In genomic region chr7:22782616-22783232, GRCh38 we compare ENCODE assay signal across 8 cellular contexts. TPM values are rescaled to one million over a fixed set of nuclear protein-coding genes. Genes with fewer than 3 reads are reported as not detected.
DNase-seq lines count a peak whose midpoint lies in the region; ATAC-seq and TF ChIP-seq lines count a peak whose summit lies in the region.

No MANE protein-coding gene starts in this region.

- H3K27ac ChIP-seq in ascending aorta = no peak overlapping the region

- DNase-seq in DMS53 (lab: John Stamatoyannopoulos, UW) = peak; percentile 95
- DNase-seq in LHCN-M2 (ENCODE audit: low read depth) = peak; percentile 69
- DNase-seq in T-helper 2 cell = peak in 4 of 5 experiments; percentile 4 to 65 (median 55)
- DNase-seq in ascending aorta (ENCODE audit: low spot score in 2 of 2) = peak in 1 of 2 donors; percentile 74
- DNase-seq in iPS-NIHi11 (ENCODE audit: low spot score) = peak; percentile 80
- peak; percentile 85 for DNase-seq in stimulated activated CD4-positive, alpha-beta T cell treated with anti-CD3 and anti-CD28 coated beads, Interleukin-2, amount 100 ng/mL, for 24 hours

- H3K27me3 ChIP-seq in ascending aorta = no peaks in the 10 kb centered on the region

- intact Hi-C loops in ascending aorta (cut with DNase I) = loop anchor here (2.0 kb wide), 1 partner anchor 222 kb away; no protein-coding TSS in a partner anchor

- H3K9me3 ChIP-seq in ascending aorta = no peaks in the 10 kb centered on the region

- peak; percentile 41 to 66 (median 55) for TF ChIP-seq CTCF in ascending aorta (IDR thresholded peaks at IDR 0.05)

- ATAC-seq in GM21381 (IDR thresholded peaks at IDR 0.05; ENCODE audit: unreplicated experiment) = peak; percentile 68
- ATAC-seq in HG02610 (IDR thresholded peaks at IDR 0.05; ENCODE audit: unreplicated experiment) = no peak

- H3K4me1 ChIP-seq in ascending aorta = no peaks in the 10 kb centered on the region

- no peaks in the 10 kb centered on the region for H3K36me3 ChIP-seq in ascending aorta

- no peak overlapping the region for H3K4me3 ChIP-seq in ascending aorta

RNA-seq across cellular contexts. Expression of gene TOMM7, which starts 39.9 kb away (rescaled TPM):
- 80.2 and 85.7 TPM in 2 replicates for total RNA-seq in LHCN-M2 (2014; rRNA removed)
- polyA plus RNA-seq in LHCN-M2 (2012) = 1,225 TPM
- total RNA-seq in ascending aorta = 65.1 TPM

RNA-seq across cellular contexts. Expression of gene IL6, which starts 55.7 kb away (rescaled TPM):
- total RNA-seq in LHCN-M2 (2014; rRNA removed) (1.7 TPM in 1 of 2 replicates, not detected in the other), ascending aorta (37.3 TPM)
- 1.9 TPM for polyA plus RNA-seq in LHCN-M2 (2012)

Comparison
In these comparisons a context has a peak if more than half of its experiments do, and no peak if none do; other contexts are left out.
1. RNA of gene IL6, which starts 55.7 kb away (total RNA-seq): 37.3 TPM in ascending aorta (single experiment); 1.7 TPM in LHCN-M2; every median in the first group is over 10 times any median in the second.